ENCODE assay signal across 8 cellular contexts in the genomic region with DNA sequence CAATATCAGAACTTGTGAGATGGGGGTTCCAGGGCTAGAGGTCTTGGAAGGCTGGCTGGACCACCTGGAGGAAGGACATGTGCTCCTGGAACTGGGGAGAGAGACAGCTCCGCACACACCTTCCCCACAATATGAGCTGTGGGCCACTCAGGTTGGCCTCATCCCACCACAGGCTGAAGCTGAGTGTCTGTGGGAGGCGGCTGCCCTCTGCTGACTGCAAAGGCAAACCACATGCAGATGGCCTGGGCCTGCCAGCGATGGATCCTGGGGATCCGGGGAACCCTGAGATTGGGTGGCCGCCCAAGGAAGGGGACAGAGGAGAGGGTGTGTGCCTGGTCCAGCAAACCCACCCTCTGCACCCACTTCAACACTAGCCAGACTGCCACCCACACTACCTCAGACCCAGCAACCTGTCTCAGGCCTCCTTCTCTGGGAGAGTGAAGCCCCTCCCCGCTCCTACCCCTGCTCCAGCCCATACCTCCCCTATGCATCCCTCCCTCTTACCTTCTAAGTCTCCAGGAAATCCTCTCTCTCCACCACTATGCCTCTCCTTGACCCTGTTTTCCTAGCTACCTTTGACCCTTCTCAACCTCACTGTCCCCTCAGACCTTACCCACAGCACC. TPM values are rescaled to one million over a fixed set of nuclear protein-coding genes. Genes with fewer than 3 reads are reported as not detected.
A peak's percentile ranks its signal among the peaks of the same experiment; 100 is the strongest.
DNase-seq lines count a peak whose midpoint lies in the region; ATAC-seq, FAIRE-seq and TF ChIP-seq lines count a peak whose summit lies in the region.

No MANE protein-coding gene starts in this region.

- DNase-seq in DMS114 treated with DMSO at 0.1 percent for 48 hours (lab: John Stamatoyannopoulos, UW; ENCODE audit: unreplicated experiment): peak; percentile 39
- peak; percentile 88 for DNase-seq in HuH-7.5 (ENCODE audit: low spot score)
- DNase-seq in SJCRH30: peak; percentile 70 to 83
- peak; percentile 34 for DNase-seq in activated effector memory CD4-positive, alpha-beta T cell treated with Interleukin-2 at 50 U/mL for 16 hours
- DNase-seq in foreskin keratinocyte: no peak
- DNase-seq in pancreas: peak; percentile 22 to 87 (median 62)
- DNase-seq in ureter (ENCODE audit: low spot score): peak; percentile 62

- peaks cover 18% of the 10 kb centered on the region for H3K4me1 ChIP-seq in SJCRH30
- no peaks in the 10 kb centered on the region for H3K4me1 ChIP-seq in foreskin keratinocyte
- no peaks in the 10 kb centered on the region for H3K4me1 ChIP-seq in pancreas

- ATAC-seq in foreskin keratinocyte (peak; percentile 73), pancreas (peak; percentile 56 to 86 (median 83)), HG02571 (IDR thresholded peaks at IDR 0.05; ENCODE audit: unreplicated experiment) (no peak)

- H3K27ac ChIP-seq in SJCRH30 (no peak overlapping the region), foreskin keratinocyte (no peak overlapping the region), pancreas (no peak overlapping the region)

- H3K36me3 ChIP-seq in SJCRH30: no peaks in the 10 kb centered on the region
- H3K36me3 ChIP-seq in pancreas: no peaks in the 10 kb centered on the region

- WGBS in pancreas, 2 donors: 22 to 26% methylated on average over 6 of the region's 6 CpGs

- H3K27me3 ChIP-seq in SJCRH30: no peaks in the 10 kb centered on the region
- H3K27me3 ChIP-seq in foreskin keratinocyte: peaks cover 7% of the 10 kb centered on the region
- H3K27me3 ChIP-seq in pancreas: no peaks in the 10 kb centered on the region

- intact Hi-C loops in pancreas (cut with DNase I): loop anchor here in 2 of 3 donors (5.0 to 10.0 kb wide), 3 partner anchors 200 to 348 kb away; no protein-coding TSS in a partner anchor

- H3K4me3 ChIP-seq in SJCRH30 (no peak overlapping the region), pancreas (no peak overlapping the region)

- no peaks in the 10 kb centered on the region for H3K9me3 ChIP-seq in SJCRH30 (replicated peaks)
- H3K9me3 ChIP-seq in pancreas: no peaks in the 10 kb centered on the region

- no peak for FAIRE-seq in pancreas (lab: Jason Lieb, UNC)

- TF ChIP-seq CTCF in foreskin keratinocyte (conservative IDR thresholded peaks at IDR 0.05) (peak; percentile 89), pancreas (IDR thresholded peaks at IDR 0.05) (peak; percentile 38 to 68 (median 53))

RNA-seq across cellular contexts. Expression of a gene that starts 44.8 kb away (rescaled TPM):
- total RNA-seq in SJCRH30 (2014; rRNA removed; shearing (Covaris generic)): not detected in 2 replicates
- total RNA-seq in foreskin keratinocyte: not detected in 2 replicates
- 0.04 TPM in 1 of 2 replicates, not detected in the other for polyA plus RNA-seq in foreskin keratinocyte
- under 1 TPM in 3 of 6 donors, not detected in 3; 0.28 to 0.66 (median 0.29) TPM for total RNA-seq in pancreas
- polyA plus RNA-seq in pancreas: under 1 TPM; 0.09 to 0.11 TPM
- 2.4 TPM for total RNA-seq in ureter

Comparison
In these comparisons a context has a peak if more than half of its experiments do, and no peak if none do; other contexts are left out.
1. DNase-seq: peak in DMS114 treated with DMSO at 0.1 percent for 48 hours (single experiment), HuH-7.5 (single experiment), SJCRH30 (2 of 2), activated effector memory CD4-positive, alpha-beta T cell treated with Interleukin-2 at 50 U/mL for 16 hours (single experiment), pancreas (6 of 6) and ureter (single experiment); none in foreskin keratinocyte (0 of 2).